Comparison of ENCODE assay signal across 8 cellular contexts in genomic region chr12:67650528-67651379, GRCh38. TPM values are rescaled to one million over a fixed set of nuclear protein-coding genes. Genes with fewer than 3 reads are reported as not detected.
DNase-seq lines count a peak whose midpoint lies in the region; ATAC-seq and TF ChIP-seq lines count a peak whose summit lies in the region.

No MANE protein-coding gene starts in this region.

- H3K36me3 Mint-ChIP-seq in natural killer cell treated with Interleukin-12 subunit alpha and Interleukin-12 subunit beta and Interleukin-15 and Interleukin-18, amount 100 ng/mL, for 72 hours, result peaks cover 12% of the 10 kb centered on the region

- peak overlapping the region; percentile 68 to 97 (median 87) for H3K4me3 ChIP-seq in dorsolateral prefrontal cortex

- H3K9me3 Mint-ChIP-seq in natural killer cell treated with Interleukin-12 subunit alpha and Interleukin-12 subunit beta and Interleukin-15 and Interleukin-18, amount 100 ng/mL, for 72 hours, result no peaks in the 10 kb centered on the region

- intact Hi-C loops in dorsolateral prefrontal cortex (cut with DNase I), result loop anchor here (5.0 to 10.0 kb wide), 2 partner anchors 206 to 223 kb away; no protein-coding TSS in a partner anchor

- no peaks in the 10 kb centered on the region for H3K27me3 Mint-ChIP-seq in natural killer cell treated with Interleukin-12 subunit alpha and Interleukin-12 subunit beta and Interleukin-15 and Interleukin-18, amount 100 ng/mL, for 72 hours

- peaks cover 57% of the 10 kb centered on the region in 2 donors for H3K4me1 Mint-ChIP-seq in natural killer cell treated with Interleukin-12 subunit alpha and Interleukin-12 subunit beta and Interleukin-15 and Interleukin-18, amount 100 ng/mL, for 72 hours (ENCODE audit: low read depth in 2 of 2)

- H3K27me3 ChIP-seq in dorsolateral prefrontal cortex, result no peaks in the 10 kb centered on the region

- H3K4me3 Mint-ChIP-seq in natural killer cell treated with Interleukin-12 subunit alpha and Interleukin-12 subunit beta and Interleukin-15 and Interleukin-18, amount 100 ng/mL, for 72 hours, result peak overlapping the region; percentile 98

- TF ChIP-seq CTCF in dorsolateral prefrontal cortex (IDR thresholded peaks at IDR 0.05 in 54 of 56, conservative IDR thresholded peaks at IDR 0.05 in 2 of 56; ENCODE audit: low read depth in 1 of 56, partially characterized antibody in 56 of 56), result no peak

- H3K27ac Mint-ChIP-seq in natural killer cell treated with Interleukin-12 subunit alpha and Interleukin-12 subunit beta and Interleukin-15 and Interleukin-18, amount 100 ng/mL, for 72 hours, result peak overlapping the region; percentile 85 to 89

- no peak for ATAC-seq in natural killer cell treated with Interleukin-12 subunit alpha and Interleukin-12 subunit beta and Interleukin-15 and Interleukin-18, amount 100 ng/mL, for 72 hours
- ATAC-seq in HG03039 (IDR thresholded peaks at IDR 0.05; ENCODE audit: unreplicated experiment), result no peak
- no peak for ATAC-seq in GM21825 (IDR thresholded peaks at IDR 0.05; ENCODE audit: unreplicated experiment)

- peak overlapping the region in 55 of 59 donors; percentile 23 to 96 (median 89) for H3K27ac ChIP-seq in dorsolateral prefrontal cortex

- peak; percentile 47 for DNase-seq in NCI-H748 (lab: John Stamatoyannopoulos, UW; ENCODE audit: unreplicated experiment)
- DNase-seq in NCI-H748 treated with DMSO at 0.1 percent for 48 hours (lab: John Stamatoyannopoulos, UW), result no peak
- peak; percentile 36 for DNase-seq in RKO (ENCODE audit: low spot score)
- peak in 1 of 10 donors; percentile 41 for DNase-seq in dorsolateral prefrontal cortex
- DNase-seq in natural killer cell treated with Interleukin-12 subunit alpha and Interleukin-12 subunit beta and Interleukin-15 and Interleukin-18, amount 100 ng/mL, for 72 hours (ENCODE audit: low spot score), result no peak
- DNase-seq in NCI-H2081 (lab: John Stamatoyannopoulos, UW), result no peak

RNA-seq across cellular contexts. Expression of gene DYRK2, which starts 2.2 kb away (rescaled TPM):
- total RNA-seq in dorsolateral prefrontal cortex, result 10 to 100 TPM; 10.8 to 27.2 (median 18.3) TPM
- total RNA-seq in natural killer cell treated with Interleukin-12 subunit alpha and Interleukin-12 subunit beta and Interleukin-15 and Interleukin-18, amount 100 ng/mL, for 72 hours, result 10 to 100 TPM; 37.1 to 56.1 TPM

Comparison
In these comparisons a context has a peak if more than half of its experiments do, and no peak if none do; other contexts are left out.
1. DNase-seq: peak in NCI-H748 (single experiment) and RKO (single experiment); none in NCI-H748 treated with DMSO at 0.1 percent for 48 hours (single experiment), natural killer cell treated with Interleukin-12 subunit alpha and Interleukin-12 subunit beta and Interleukin-15 and Interleukin-18, amount 100 ng/mL, for 72 hours (single experiment) and NCI-H2081 (0 of 2).